Comparison of ENCODE assay signal across 8 cellular contexts in the genomic region with DNA sequence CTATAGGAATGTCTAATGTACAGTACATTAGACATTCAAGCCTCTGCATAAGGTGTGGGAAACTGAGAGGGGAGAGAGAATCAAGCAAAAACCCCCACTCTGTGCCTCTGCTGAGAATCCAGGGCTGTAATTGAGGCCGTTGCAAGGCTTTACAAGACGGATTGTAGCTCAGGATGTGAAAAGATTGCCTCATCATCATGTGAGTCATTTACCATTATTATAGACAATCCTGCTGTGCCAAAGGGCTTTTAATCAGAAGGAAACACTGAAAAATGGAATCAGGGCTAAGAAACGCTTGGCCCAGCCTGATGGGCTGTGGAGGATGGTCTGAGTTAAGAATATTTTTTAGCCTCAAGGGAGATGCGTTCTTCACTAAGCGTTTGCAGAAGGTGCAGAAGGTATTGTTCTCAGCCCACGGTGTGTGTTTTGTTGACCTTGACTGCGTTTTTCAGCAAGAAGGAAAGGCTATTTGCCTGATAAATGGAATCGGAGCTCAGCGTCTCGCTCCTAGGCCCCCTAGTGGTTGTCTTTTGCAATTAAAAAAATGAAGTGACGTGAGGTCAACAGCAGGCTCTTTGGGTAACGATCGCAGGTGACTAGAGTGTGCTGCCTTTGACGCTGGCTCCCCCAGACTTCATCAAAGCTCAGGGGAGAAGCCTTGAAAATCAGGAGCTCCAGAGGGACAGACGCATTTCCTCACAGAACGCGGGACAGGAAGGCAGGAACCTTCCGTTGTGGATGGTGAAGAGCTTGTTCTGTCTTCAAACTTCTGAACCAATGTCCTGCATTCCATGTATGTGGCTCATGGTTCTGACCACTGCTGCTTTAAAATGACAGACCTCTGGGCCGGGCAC. TPM values are rescaled to one million over a fixed set of nuclear protein-coding genes. Genes with fewer than 3 reads are reported as not detected.
DNase-seq lines count a peak whose midpoint lies in the region; ATAC-seq and TF ChIP-seq lines count a peak whose summit lies in the region.

No MANE protein-coding gene starts in this region.

- no peaks in the 10 kb centered on the region for H3K9me3 ChIP-seq in AG04450 (ENCODE audit: control insufficient read depth, insufficient read depth, low read length)
- H3K9me3 ChIP-seq in HUES6 (ENCODE audit: control insufficient read depth, insufficient read depth, low read depth, low read length) = no peaks in the 10 kb centered on the region
- no peaks in the 10 kb centered on the region for H3K9me3 ChIP-seq in neural cell (ENCODE audit: low read length)
- H3K9me3 ChIP-seq in transverse colon = no peaks in the 10 kb centered on the region

- peak; percentile 61 for ATAC-seq in GM19328 (IDR thresholded peaks at IDR 0.05; ENCODE audit: unreplicated experiment)

- 0 to 7% methylated on average over 6 to 19 of the region's 19 CpGs for WGBS in transverse colon (ENCODE audit: low coverage in 1 of 2), 2 donors

- POLR2A ChIA-PET in AG04450 (lab: Yijun Ruan, JAX) = interaction anchor here (0.6 to 1.9 kb wide), 6 partner anchors 12 to 588 kb away, joined by 3 to 18 read pairs (median 4); a partner anchor contains a TSS

- no peaks in the 10 kb centered on the region for H3K9me2 ChIP-seq in neural cell (ENCODE audit: insufficient read depth, low read length)

- peak overlapping the region; percentile 25 for H3K9ac ChIP-seq in HUES6 (ENCODE audit: low read length)
- H3K9ac ChIP-seq in neural cell (ENCODE audit: low read length) = peak overlapping the region; percentile 96

- H3K4me3 ChIP-seq in AG04450 (ENCODE audit: low read depth, low read length) (peak overlapping the region; percentile 58), HUES6 (ENCODE audit: low read depth, low read length) (peak overlapping the region; percentile 25; the same call in 1 of the 2 replicates), neural cell (ENCODE audit: low read length) (peak overlapping the region; percentile 68), transverse colon (peak overlapping the region in 2 of 4 donors; percentile 7 to 42)

- CTCF ChIA-PET in AG04450 (lab: Charles Lee) = interaction anchor here (0.5 to 2.7 kb wide), 46 partner anchors 9 to 480 kb away, joined by 3 to 51 read pairs (median 5); a partner anchor contains a TSS

- peak; percentile 80 for TF ChIP-seq RAD21 in neural cell (conservative IDR thresholded peaks at IDR 0.05)

- peak; percentile 69 for DNase-seq in AG04450 (ENCODE audit: low read depth, low spot score)
- peak; percentile 29 for DNase-seq in activated T-cell treated with anti-CD3 and anti-CD28 coated beads for 1 hour (ENCODE audit: low read depth)
- DNase-seq in fibroblast of gingiva (ENCODE audit: low read depth) = peak; percentile 94
- DNase-seq in transverse colon = peak; percentile 65
- no peak for DNase-seq in SKM-1 treated with dmso at 0.1 percent for 144 hours (lab: John Stamatoyannopoulos, UW; ENCODE audit: unreplicated experiment)

- H3K36me3 ChIP-seq in HUES6 (ENCODE audit: control insufficient read depth, insufficient read depth, low read length) (no peaks in the 10 kb centered on the region), neural cell (ENCODE audit: insufficient read depth, low read length) (no peaks in the 10 kb centered on the region), transverse colon (no peaks in the 10 kb centered on the region)

- no peaks in the 10 kb centered on the region for H3K79me2 ChIP-seq in neural cell (replicated peaks; ENCODE audit: insufficient read depth, low read length)

- peaks cover 7% of the 10 kb centered on the region for H3F3A ChIP-seq in neural cell (ENCODE audit: insufficient read depth, low read length, poor library complexity, severe bottlenecking)

- TF ChIP-seq POLR2A in transverse colon (IDR thresholded peaks at IDR 0.05) = no peak

- no peaks in the 10 kb centered on the region for H3K27me3 ChIP-seq in AG04450 (ENCODE audit: control insufficient read depth, insufficient read depth, low read length)
- no peaks in the 10 kb centered on the region for H3K27me3 ChIP-seq in HUES6 (ENCODE audit: control insufficient read depth, insufficient read depth, low read length)
- no peaks in the 10 kb centered on the region for H3K27me3 ChIP-seq in neural cell (ENCODE audit: insufficient read depth, low read depth, low read length)
- H3K27me3 ChIP-seq in transverse colon = no peaks in the 10 kb centered on the region

- TF ChIP-seq CTCF in AG04450 (IDR thresholded peaks at IDR 0.05; ENCODE audit: low read depth, low read length) (peak; percentile 82), neural cell (IDR thresholded peaks at IDR 0.05; ENCODE audit: poor library complexity, severe bottlenecking) (peak; percentile 96), transverse colon (IDR thresholded peaks at IDR 0.05) (peak; percentile 77 to 88 (median 85))

- no peaks in the 10 kb centered on the region for H4K20me1 ChIP-seq in neural cell (ENCODE audit: insufficient read depth)

- H2AFZ ChIP-seq in neural cell (ENCODE audit: low read depth, low read length) = peak overlapping the region; percentile 69

- peak overlapping the region; percentile 69 for H3K4me2 ChIP-seq in neural cell (ENCODE audit: low read length)

- H3K27ac ChIP-seq in AG04450 (ENCODE audit: low read depth, low read length) (peak overlapping the region; percentile 98), HUES6 (ENCODE audit: low read depth, low read length) (no peak overlapping the region), neural cell (ENCODE audit: low read length) (peak overlapping the region; percentile 100), transverse colon (peak overlapping the region; percentile 65 to 78 (median 71))

- H3K4me1 ChIP-seq in HUES6 (ENCODE audit: control insufficient read depth, insufficient read depth, low read length) (peaks cover 17% of the 10 kb centered on the region), transverse colon (peaks cover 0 to 22% (median 12%) of the 10 kb centered on the region in 4 donors)

- intact Hi-C loops in transverse colon (cut with DNase I; ENCODE audit: low total_unique reads) = no loop called here

- TF ChIP-seq EP300 in neural cell (conservative IDR thresholded peaks at IDR 0.05; ENCODE audit: poor library complexity, severe bottlenecking) = peak; percentile 87
- TF ChIP-seq EP300 in transverse colon (IDR thresholded peaks at IDR 0.05; ENCODE audit: low read depth) = no peak

- in situ Hi-C loops in transverse colon (cut with MboI; ENCODE audit: low pct_ligation_motif_present in 1 of 4, low pct_unique_long_range_greater_than_20kb in 1 of 4, low sequenced_read_pairs in 3 of 4) = loop anchor here in 3 of 4 donors (10.0 to 25.0 kb wide), 4 partner anchors 155 to 262 kb away; a partner anchor contains a TSS

TF ChIP-seq in neural cell, 6 proteins besides CTCF, POLR2A, EP300 and RAD21:
- TF ChIP-seq SMC3 (conservative IDR thresholded peaks at IDR 0.05; ENCODE audit: poor library complexity) = peak; percentile 83
- peak; percentile 57 for TF ChIP-seq TAF1 (IDR thresholded peaks at IDR 0.05; ENCODE audit: low read depth)
- TF ChIP-seq EZH2 (IDR thresholded peaks at IDR 0.05; ENCODE audit: borderline replicate concordance, insufficient read depth, low read length, poor library complexity, severe bottlenecking) = no peak
- peak; percentile 33 for TF ChIP-seq MXI1 (conservative IDR thresholded peaks at IDR 0.05; ENCODE audit: poor library complexity, severe bottlenecking)
- TF ChIP-seq, protein P1, sequence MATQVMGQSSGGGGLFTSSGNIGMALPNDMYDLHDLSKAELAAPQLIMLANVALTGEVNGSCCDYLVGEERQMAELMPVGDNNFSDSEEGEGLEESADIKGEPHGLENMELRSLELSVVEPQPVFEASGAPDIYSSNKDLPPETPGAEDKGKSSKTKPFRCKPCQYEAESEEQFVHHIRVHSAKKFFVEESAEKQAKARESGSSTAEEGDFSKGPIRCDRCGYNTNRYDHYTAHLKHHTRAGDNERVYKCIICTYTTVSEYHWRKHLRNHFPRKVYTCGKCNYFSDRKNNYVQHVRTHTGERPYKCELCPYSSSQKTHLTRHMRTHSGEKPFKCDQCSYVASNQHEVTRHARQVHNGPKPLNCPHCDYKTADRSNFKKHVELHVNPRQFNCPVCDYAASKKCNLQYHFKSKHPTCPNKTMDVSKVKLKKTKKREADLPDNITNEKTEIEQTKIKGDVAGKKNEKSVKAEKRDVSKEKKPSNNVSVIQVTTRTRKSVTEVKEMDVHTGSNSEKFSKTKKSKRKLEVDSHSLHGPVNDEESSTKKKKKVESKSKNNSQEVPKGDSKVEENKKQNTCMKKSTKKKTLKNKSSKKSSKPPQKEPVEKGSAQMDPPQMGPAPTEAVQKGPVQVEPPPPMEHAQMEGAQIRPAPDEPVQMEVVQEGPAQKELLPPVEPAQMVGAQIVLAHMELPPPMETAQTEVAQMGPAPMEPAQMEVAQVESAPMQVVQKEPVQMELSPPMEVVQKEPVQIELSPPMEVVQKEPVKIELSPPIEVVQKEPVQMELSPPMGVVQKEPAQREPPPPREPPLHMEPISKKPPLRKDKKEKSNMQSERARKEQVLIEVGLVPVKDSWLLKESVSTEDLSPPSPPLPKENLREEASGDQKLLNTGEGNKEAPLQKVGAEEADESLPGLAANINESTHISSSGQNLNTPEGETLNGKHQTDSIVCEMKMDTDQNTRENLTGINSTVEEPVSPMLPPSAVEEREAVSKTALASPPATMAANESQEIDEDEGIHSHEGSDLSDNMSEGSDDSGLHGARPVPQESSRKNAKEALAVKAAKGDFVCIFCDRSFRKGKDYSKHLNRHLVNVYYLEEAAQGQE (IDR thresholded peaks at IDR 0.05; ENCODE audit: borderline replicate concordance) = peak; percentile 59
- peak; percentile 92 for TF ChIP-seq POLR2AphosphoS5 (IDR thresholded peaks at IDR 0.05)

RNA-seq across cellular contexts. Expression of a gene that starts 18.1 kb away (rescaled TPM):
- polyA plus RNA-seq in AG04450 (2011; rRNA removed) (0.07 TPM in 1 of 2 replicates, not detected in the other), neural cell (0.10 TPM in 1 of 2 replicates, not detected in the other)
- polyA minus RNA-seq in AG04450 (2011; rRNA and poly(A)+ RNA removed) = not detected in 2 replicates
- 0.69 and 1.2 TPM in 2 replicates for polyA minus RNA-seq in neural cell
- total RNA-seq in transverse colon = not detected
